In the genomic region with DNA sequence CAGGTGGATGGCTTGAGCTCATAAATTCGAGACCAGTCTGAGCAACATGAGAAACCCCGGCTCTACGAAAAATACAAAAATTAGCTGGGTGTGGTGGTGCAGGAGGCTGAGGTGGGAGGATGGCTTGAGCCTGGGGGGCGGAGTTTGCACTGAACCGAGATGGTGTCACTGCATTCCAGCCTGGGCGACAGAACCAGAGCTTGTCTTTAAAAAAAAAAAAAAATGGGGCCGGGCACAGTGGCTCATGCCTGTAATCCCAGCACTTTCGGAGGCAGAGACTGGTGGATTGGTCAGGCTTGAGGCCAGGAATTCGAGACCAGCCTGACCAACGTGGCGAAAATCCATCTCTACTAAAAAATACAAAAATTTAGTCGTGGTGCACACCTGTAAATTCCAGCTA, we compare ENCODE assay signal across 26 cellular contexts.
"Had no signal": no experiment of that assay in that cellular context is flagged by ENCODE, and none has a peak within 500 bp of the region (broad histone marks: within the 10 kb centered on the region; RNA-seq: fewer than 3 reads in every experiment).

No MANE protein-coding gene starts in this region.

- H3K27ac Mint-ChIP-seq: naive thymus-derived CD8-positive, alpha-beta T cell; nephron; stimulated activated memory B cell treated with anti-CD40 and anti-IgM and Interleukin-4, amounts not matched to agents 10 μg/mL and 1 μg/mL and 100 μg/mL, for 72 hours had no signal

- H3K4me3 Mint-ChIP-seq: nephron; neural progenitor cell; stimulated activated memory B cell treated with anti-CD40 and anti-IgM and Interleukin-4, amounts not matched to agents 10 μg/mL and 1 μg/mL and 100 μg/mL, for 72 hours; stimulated activated naive CD8-positive, alpha-beta T cell treated with anti-CD3 and anti-CD28 coated beads, Interleukin-15, amount 100 ng/mL, for 72 hours had no signal

- H3K4me3 ChIP-seq: left lung, lower lobe of right lung, neural progenitor cell, right atrium auricular region, right lobe of liver, smooth muscle cell, tibial nerve, upper lobe of left lung, vagina had no signal

- FAIRE-seq: kidney had no signal

- H3K79me2 ChIP-seq: parathyroid adenoma had no signal

- H3K9me3 Mint-ChIP-seq: naive thymus-derived CD8-positive, alpha-beta T cell; nephron; neural progenitor cell; stimulated activated memory B cell treated with anti-CD40 and anti-IgM and Interleukin-4, amounts not matched to agents 10 μg/mL and 1 μg/mL and 100 μg/mL, for 72 hours; stimulated activated naive CD8-positive, alpha-beta T cell treated with anti-CD3 and anti-CD28 coated beads, Interleukin-15, amount 100 ng/mL, for 72 hours had no signal

- H3K4me2 ChIP-seq: neural progenitor cell, smooth muscle cell had no signal

- H3K36me3 Mint-ChIP-seq: naive thymus-derived CD8-positive, alpha-beta T cell; neural progenitor cell; stimulated activated memory B cell treated with anti-CD40 and anti-IgM and Interleukin-4, amounts not matched to agents 10 μg/mL and 1 μg/mL and 100 μg/mL, for 72 hours had no signal

- H3K36me3 ChIP-seq: left lung, lower lobe of right lung, neural progenitor cell, neutrophil, right atrium auricular region, right lobe of liver, tibial nerve, upper lobe of left lung, vagina had no signal

- H3K27me3 ChIP-seq: neural progenitor cell, right atrium auricular region, right lobe of liver, tibial nerve, upper lobe of left lung, vagina had no signal

- H3K27ac ChIP-seq: left lung, lower lobe of right lung, neural progenitor cell, neutrophil, parathyroid adenoma, right atrium auricular region, right lobe of liver, upper lobe of left lung, vagina had no signal

- DNase-seq: hippocampal formation; kidney; left colon; left lung; lower lobe of right lung; mammary epithelial cell; naive thymus-derived CD8-positive, alpha-beta T cell; occipital lobe; right lobe of liver; stimulated activated CD4-positive, alpha-beta T cell treated with anti-CD3 and anti-CD28 coated beads, Interleukin-1b, Interleukin-23, amount 100 ng/mL, for 48 hours; stimulated activated CD4-positive, alpha-beta T cell treated with anti-CD3 and anti-CD28 coated beads, Interleukin-2, amount 100 ng/mL, for 48 hours; stimulated activated CD4-positive, alpha-beta T cell treated with anti-CD3 and anti-CD28 coated beads, Interleukin-4, amount 100 ng/mL, for 4 hours; stimulated activated CD8-positive, alpha-beta memory T cell treated with anti-CD3 and anti-CD28 coated beads, Interleukin-4, amount 100 ng/mL, for 48 hours; stimulated activated naive CD4-positive, alpha-beta T cell treated with Interleukin-2 at 50 U/mL for 16 hours; stimulated activated naive CD8-positive, alpha-beta T cell treated with anti-CD3 and anti-CD28 coated beads, Interleukin-15, amount 100 ng/mL, for 72 hours; substantia nigra; upper lobe of left lung had no signal

- H2AFZ ChIP-seq: neural progenitor cell, parathyroid adenoma had no signal

- ATAC-seq: left colon; left lung; lower lobe of right lung; naive thymus-derived CD8-positive, alpha-beta T cell; right lobe of liver; stimulated activated memory B cell treated with anti-CD40 and anti-IgM and Interleukin-4, amounts not matched to agents 10 μg/mL and 1 μg/mL and 100 μg/mL, for 72 hours; stimulated activated naive CD8-positive, alpha-beta T cell treated with anti-CD3 and anti-CD28 coated beads, Interleukin-15, amount 100 ng/mL, for 72 hours had no signal

- H3K4me1 ChIP-seq: right lobe of liver had no signal
